In genomic region chr9:33523397-33524296, GRCh38 we compare ENCODE assay signal across 8 cellular contexts. TPM values are rescaled to one million over a fixed set of nuclear protein-coding genes. Genes with fewer than 3 reads are reported as not detected.
DNase-seq lines count a peak whose midpoint lies in the region; ATAC-seq and TF ChIP-seq lines count a peak whose summit lies in the region.
"Not testable (repeated sequence)": the region's sequence is repeated elsewhere in the genome, so short reads cannot be mapped to it uniquely, and the experiment has no call there.

ANKRD18B (plus strand) TSS chr9:33524251; CDS start chr9:33524490, 239 bp downstream.

- not testable (repeated sequence) for H3K9me3 ChIP-seq in SJCRH30 (replicated peaks); endodermal cell (ENCODE audit: control insufficient read depth, low read length)

- H3K4me1 ChIP-seq in SJCRH30; endodermal cell (ENCODE audit: control insufficient read depth, insufficient read depth, low read length): not testable (repeated sequence)

- not testable (repeated sequence) for H3K36me3 ChIP-seq in SJCRH30; endodermal cell (ENCODE audit: control insufficient read depth, insufficient read depth, low read length)

- ATAC-seq in activated T-cell treated with anti-CD3 and anti-CD28 coated beads, Interleukin-2, amount 50 U/mL, for 72 hours (replicated peaks in 1 of 2) = peak; percentile 99 to 100
- ATAC-seq in left lobe of liver = peak; percentile 94

- H3K27ac Mint-ChIP-seq in activated T-cell treated with anti-CD3 and anti-CD28 coated beads, Interleukin-2, amount 50 U/mL, for 72 hours = peak within 1 kb of the TSS; percentile 18
- H3K27ac Mint-ChIP-seq in endodermal cell = not testable (repeated sequence)

- H3K4me1 Mint-ChIP-seq in activated T-cell treated with anti-CD3 and anti-CD28 coated beads, Interleukin-2, amount 50 U/mL, for 72 hours (ENCODE audit: low read depth) = peaks cover 12% of the 10 kb centered on the region
- H3K4me1 Mint-ChIP-seq in endodermal cell = not testable (repeated sequence)

- H3K4me3 ChIP-seq in GM12865 (ENCODE audit: low read depth, low read length) (peak within 1 kb of the TSS; percentile 26), SJCRH30 (peak within 1 kb of the TSS; percentile 89), endodermal cell (ENCODE audit: low read length) (peak within 1 kb of the TSS; percentile 84), skin epidermis (peak within 1 kb of the TSS; percentile 19 to 46 (median 31))

- not testable (repeated sequence) for H3K27me3 ChIP-seq in SJCRH30
- peaks cover 13% of the 10 kb centered on the region for H3K27me3 ChIP-seq in endodermal cell (ENCODE audit: control insufficient read depth, insufficient read depth, low read length, poor library complexity, severe bottlenecking)

- not testable (repeated sequence) for H3K9me3 Mint-ChIP-seq in activated T-cell treated with anti-CD3 and anti-CD28 coated beads, Interleukin-2, amount 50 U/mL, for 72 hours; endodermal cell

- peaks cover 56% of the 10 kb centered on the region for H3K27me3 Mint-ChIP-seq in activated T-cell treated with anti-CD3 and anti-CD28 coated beads, Interleukin-2, amount 50 U/mL, for 72 hours (ENCODE audit: low read depth)
- H3K27me3 Mint-ChIP-seq in endodermal cell (ENCODE audit: insufficient read depth) = peaks cover 18% of the 10 kb centered on the region

- H3K27ac ChIP-seq in 22Rv1 (peak within 1 kb of the TSS; percentile 91), SJCRH30 (peak within 1 kb of the TSS; percentile 97), skin epidermis (peak within 1 kb of the TSS in 11 of 21 experiments; percentile 19 to 82 (median 26))
- H3K27ac ChIP-seq in endodermal cell (ENCODE audit: low read depth, low read length) = not testable (repeated sequence)

- peak within 1 kb of the TSS; percentile 94 to 95 for H3K4me3 Mint-ChIP-seq in activated T-cell treated with anti-CD3 and anti-CD28 coated beads, Interleukin-2, amount 50 U/mL, for 72 hours
- H3K4me3 Mint-ChIP-seq in endodermal cell = peak within 1 kb of the TSS; percentile 75

- peak; percentile 60 for DNase-seq in GM12865 (ENCODE audit: low read depth)
- peak; percentile 47 to 82 (median 72) for DNase-seq in NCI-H1417 (lab: John Stamatoyannopoulos, UW)
- DNase-seq in SJCRH30 = peak; percentile 93 to 96
- DNase-seq in activated T-cell treated with anti-CD3 and anti-CD28 coated beads, Interleukin-2, amount 50 U/mL, for 72 hours = peak; percentile 76 to 77
- DNase-seq in endodermal cell = peak; percentile 92
- peak; percentile 63 for DNase-seq in left lobe of liver (ENCODE audit: low spot score)

- H3K9ac ChIP-seq in endodermal cell (ENCODE audit: extremely low read depth, low read length, poor library complexity, severe bottlenecking) = peak within 1 kb of the TSS; percentile 35

- WGBS in endodermal cell (ENCODE audit: insufficient coverage in 1 of 2, insufficient read length in 1 of 2), 2 experiments = 0 to 1% methylated on average over 16 to 73 of the region's 73 CpGs

- not testable (repeated sequence) for H3K36me3 Mint-ChIP-seq in activated T-cell treated with anti-CD3 and anti-CD28 coated beads, Interleukin-2, amount 50 U/mL, for 72 hours (ENCODE audit: insufficient read depth in 2 of 2); endodermal cell (ENCODE audit: low read depth)

- TF ChIP-seq CTCF in 22Rv1 (IDR thresholded peaks at IDR 0.05) (peak; percentile 48; the same call in 1 of the 2 replicates), GM12865 (IDR thresholded peaks at IDR 0.05; ENCODE audit: insufficient read depth, low read depth, low read length, missing control alignments) (peak; percentile 34), endodermal cell (conservative IDR thresholded peaks at IDR 0.05) (peak; percentile 75)

RNA-seq across cellular contexts. Expression of gene ANKRD18B, which starts in this region (rescaled TPM):
- total RNA-seq in SJCRH30 (2014; rRNA removed; shearing (Covaris generic)) = 13.3 and 23.4 TPM in 2 replicates
- 1 to 10 TPM in 1 of 2 donors, under 1 TPM in 1; 0.48 to 1.9 TPM for total RNA-seq in activated T-cell treated with anti-CD3 and anti-CD28 coated beads, Interleukin-2, amount 50 U/mL, for 72 hours
- total RNA-seq in endodermal cell (1 to 10 TPM; 6.7 to 9.7 TPM), left lobe of liver (0.40 TPM)
- 9.4 TPM for polyA plus RNA-seq in endodermal cell (2013, experiment 1 of 2)
- 8.7 TPM for polyA plus RNA-seq in endodermal cell (2013, experiment 2 of 2)

Comparison
In these comparisons a context has a peak if more than half of its experiments do, and no peak if none do; other contexts are left out.
1. Peak in DNase-seq and ATAC-seq in left lobe of liver; RNA of the gene not detected or under 1 TPM.
2. H3K4me3 ChIP-seq: peak in every context shown above with its lines; median percentile 89 in SJCRH30; 84 in endodermal cell; 31 in skin epidermis; 26 in GM12865.